14 cellular contexts compared by ENCODE assay signal in genomic region chr18:24187049-24187448, GRCh38. TPM values are rescaled to one million over a fixed set of nuclear protein-coding genes. Genes with fewer than 3 reads are reported as not detected.
DNase-seq lines count a peak whose midpoint lies in the region; ATAC-seq and TF ChIP-seq lines count a peak whose summit lies in the region.
"Had no signal": no experiment of that assay in that cellular context is flagged by ENCODE, and none has a peak within 500 bp of the region (broad histone marks: within the 10 kb centered on the region; RNA-seq: fewer than 3 reads in every experiment).

No MANE protein-coding gene starts in this region.

- H3K27ac ChIP-seq in dorsolateral prefrontal cortex (peak overlapping the region in 53 of 59 donors; percentile 5 to 99 (median 79)), RWPE1 (no peak overlapping the region)
- H3K27ac ChIP-seq: WERI-Rb-1 had no signal

- no peaks in the 10 kb centered on the region for H3K27me3 Mint-ChIP-seq in Calu3 (ENCODE audit: unreplicated experiment)

- ATAC-seq in GM18519 (IDR thresholded peaks at IDR 0.05; ENCODE audit: low FRiP score, unreplicated experiment) (peak; percentile 38), GM21717 (IDR thresholded peaks at IDR 0.05; ENCODE audit: unreplicated experiment) (peak; percentile 54), HG03520 (IDR thresholded peaks at IDR 0.05; ENCODE audit: unreplicated experiment) (peak; percentile 49)

- H3K27me3 ChIP-seq in dorsolateral prefrontal cortex, result no peaks in the 10 kb centered on the region

- TF ChIP-seq CTCF in dorsolateral prefrontal cortex (IDR thresholded peaks at IDR 0.05 in 54 of 56, conservative IDR thresholded peaks at IDR 0.05 in 2 of 56; ENCODE audit: low read depth in 1 of 56, partially characterized antibody in 56 of 56) (no peak), RWPE1 (conservative IDR thresholded peaks at IDR 0.05; ENCODE audit: low read depth) (no peak), Calu3 (IDR thresholded peaks at IDR 0.05; ENCODE audit: unreplicated experiment) (no peak)

- CTCF ChIA-PET in RWPE1 (lab: Yijun Ruan, JAX) (interaction anchor here (1.0 kb wide), 1 partner anchor 94 kb away, joined by 6 read pairs; no protein-coding TSS in a partner anchor), Calu3 (lab: Charles Lee) (interaction anchor here (0.6 to 1.0 kb wide), 2 partner anchors 10 to 164 kb away, joined by 3 to 6 read pairs; no protein-coding TSS in a partner anchor)

- no TSS peak for BruUV-seq in Calu3 (replicated peaks; lab: Mats Ljungman, UMichigan)

- H3K4me3 Mint-ChIP-seq in Calu3 (ENCODE audit: low read depth, unreplicated experiment), result no peak overlapping the region
- H3K4me3 Mint-ChIP-seq: nephron had no signal

- H3K4me1 Mint-ChIP-seq in Calu3 (ENCODE audit: low read depth, unreplicated experiment), result peaks cover 7% of the 10 kb centered on the region

- H3K4me3 ChIP-seq in dorsolateral prefrontal cortex, result peak overlapping the region in 2 of 59 donors; percentile 10 to 18

- no peaks in the 10 kb centered on the region for H3K9me3 Mint-ChIP-seq in Calu3 (ENCODE audit: low read depth, unreplicated experiment)
- H3K9me3 Mint-ChIP-seq: nephron had no signal

- no peak overlapping the region for H3K27ac Mint-ChIP-seq in Calu3 (ENCODE audit: unreplicated experiment)
- H3K27ac Mint-ChIP-seq: nephron had no signal

- DNase-seq in dorsolateral prefrontal cortex (no peak), COLO668 (lab: John Stamatoyannopoulos, UW; ENCODE audit: unreplicated experiment) (no peak), NK-92 (lab: John Stamatoyannopoulos, UW; ENCODE audit: unreplicated experiment) (no peak), RWPE1 (ENCODE audit: low spot score) (no peak), Calu3 (no peak)
- DNase-seq: amniotic stem cell, kidney glomerular epithelial cell, NCI-H510A treated with DMSO at 0.1 percent for 48 hours, Right ventricle myocardium superior, WERI-Rb-1 had no signal

- H3K36me3 Mint-ChIP-seq in Calu3 (ENCODE audit: insufficient read depth, unreplicated experiment), result no peaks in the 10 kb centered on the region

- POLR2A ChIA-PET in RWPE1 (lab: Yijun Ruan, JAX; ENCODE audit: low non-redundant PET), result no interaction called here

- intact Hi-C loops in dorsolateral prefrontal cortex (cut with DNase I), result no loop called here
- intact Hi-C loops in Calu3 (cut with micrococcal nuclease; ENCODE audit: unreplicated experiment), result no loop called here

RNA-seq across cellular contexts. Expression of gene CABYR, which starts 48.2 kb away (rescaled TPM):
- total RNA-seq in dorsolateral prefrontal cortex (10 to 100 TPM in 115 of 120 experiments, 1 to 10 TPM in 5; 8.5 to 29.7 (median 17.0) TPM), Calu3 (2022) (10.6 and 12.8 TPM in 2 replicates)
- total RNA-seq: Right ventricle myocardium superior had no signal
